Comparison of ENCODE assay signal across 12 cellular contexts in genomic region chr6:169962604-169963469, GRCh38.
A peak's percentile ranks its signal among the peaks of the same experiment; 100 is the strongest.
DNase-seq lines count a peak whose midpoint lies in the region; ATAC-seq, FAIRE-seq and TF ChIP-seq lines count a peak whose summit lies in the region.
"Had no signal": no experiment of that assay in that cellular context is flagged by ENCODE, and none has a peak within 500 bp of the region (broad histone marks: within the 10 kb centered on the region; RNA-seq: fewer than 3 reads in every experiment).

No MANE protein-coding gene starts in this region.

- H3K4me3 ChIP-seq in CD4-positive, alpha-beta memory T cell (ENCODE audit: low read length in 2 of 2), result no peak overlapping the region
- H3K4me3 ChIP-seq in HUES64 (ENCODE audit: low read length), result peak overlapping the region; percentile 52; the same call in 1 of the 2 replicates
- H3K4me3 ChIP-seq in endothelial cell of umbilical vein (replicated peaks in 1 of 3; ENCODE audit: insufficient read depth in 1 of 3, low read depth in 1 of 3, low read length in 3 of 3), result peak overlapping the region in 1 of 3 experiments; percentile 46
- H3K4me3 ChIP-seq in psoas muscle, result peak overlapping the region; percentile 64
- H3K4me3 ChIP-seq: GM23248, SK-N-MC had no signal

- TF ChIP-seq POLR2A in endothelial cell of umbilical vein (IDR thresholded peaks at IDR 0.05; ENCODE audit: low read depth, low read length), result no peak

- H3K9me3 Mint-ChIP-seq in CD4-positive, alpha-beta memory T cell, result no peaks in the 10 kb centered on the region

- H3K27ac Mint-ChIP-seq in CD4-positive, alpha-beta memory T cell, result peak overlapping the region in 2 of 7 donors; percentile 32 to 53

- TF ChIP-seq CTCF in endothelial cell of umbilical vein (IDR thresholded peaks at IDR 0.05; ENCODE audit: extremely low read depth in 1 of 2, insufficient read depth in 1 of 2, low read depth in 1 of 2, low read length in 2 of 2) (no peak), psoas muscle (IDR thresholded peaks at IDR 0.05) (no peak)

- no peaks in the 10 kb centered on the region for H3K36me3 ChIP-seq in CD4-positive, alpha-beta memory T cell (ENCODE audit: insufficient read depth, low read length)
- H3K36me3 ChIP-seq in HUES64 (ENCODE audit: insufficient read depth, low read length) (no peaks in the 10 kb centered on the region), endothelial cell of umbilical vein (ENCODE audit: control insufficient read depth in 2 of 2, extremely low read depth in 1 of 2, insufficient read depth in 2 of 2, low read length in 2 of 2) (no peaks in the 10 kb centered on the region), psoas muscle (ENCODE audit: insufficient read depth in 1 of 2, low read depth in 1 of 2) (no peaks in the 10 kb centered on the region)

- no peaks in the 10 kb centered on the region for H3K36me3 Mint-ChIP-seq in CD4-positive, alpha-beta memory T cell

- peaks cover 7% of the 10 kb centered on the region for H3K27me3 ChIP-seq in CD4-positive, alpha-beta memory T cell (ENCODE audit: insufficient read depth, low read length)
- peaks cover 22% of the 10 kb centered on the region for H3K27me3 ChIP-seq in HUES64 (ENCODE audit: insufficient read depth, low read length)
- H3K27me3 ChIP-seq in endothelial cell of umbilical vein (ENCODE audit: control insufficient read depth in 2 of 2, insufficient read depth in 2 of 2, low read length in 2 of 2), result peaks cover 0 to 3% of the 10 kb centered on the region in 2 experiments
- H3K27me3 ChIP-seq in psoas muscle (ENCODE audit: insufficient read depth in 3 of 3, low read length in 2 of 3), result peaks cover 0 to 33% (median 0%) of the 10 kb centered on the region in 3 donors

- peak overlapping the region; percentile 3 for H3K4me2 ChIP-seq in endothelial cell of umbilical vein (ENCODE audit: insufficient read depth, low read length)

- H2AFZ ChIP-seq in endothelial cell of umbilical vein (ENCODE audit: low read depth, low read length), result peak overlapping the region; percentile 69
- H2AFZ ChIP-seq: GM23248 had no signal

- FAIRE-seq in endothelial cell of umbilical vein (lab: Jason Lieb, UNC), result no peak
- FAIRE-seq: astrocyte had no signal

- H3K9ac ChIP-seq in HUES64 (ENCODE audit: low read depth, low read length), result peak overlapping the region; percentile 47; the same call in 1 of the 2 replicates
- H3K9ac ChIP-seq in endothelial cell of umbilical vein (replicated peaks; ENCODE audit: extremely low read depth, insufficient read depth, low read length), result no peak overlapping the region
- H3K9ac ChIP-seq: GM23248 had no signal

- no TSS peak for BruUV-seq in endothelial cell of umbilical vein (replicated peaks; lab: Mats Ljungman, UMichigan)

- intact Hi-C loops in CD4-positive, alpha-beta memory T cell (cut with micrococcal nuclease), result no loop called here
- intact Hi-C loops in endothelial cell of umbilical vein (cut with micrococcal nuclease), result loop anchor here (5.0 kb wide), 1 partner anchor 329 kb away; the partner anchor contains the start of gene DLL1
- intact Hi-C loops in psoas muscle (cut with DNase I), result loop anchor here (5.0 to 10.0 kb wide), 2 partner anchors 329 to 562 kb away; partner anchors contain the start of gene DLL1 (in 2 of the 2)

- no peaks in the 10 kb centered on the region for H3K79me2 ChIP-seq in endothelial cell of umbilical vein (ENCODE audit: control insufficient read depth, insufficient read depth, low read length)

- H3K4me1 ChIP-seq in CD4-positive, alpha-beta memory T cell (ENCODE audit: insufficient read depth, low read length), result peaks cover 6% of the 10 kb centered on the region
- H3K4me1 ChIP-seq in HUES64 (ENCODE audit: insufficient read depth, low read length) (no peaks in the 10 kb centered on the region), endothelial cell of umbilical vein (ENCODE audit: control insufficient read depth, extremely low read depth, insufficient read depth, low read length) (peaks cover 4% of the 10 kb centered on the region), psoas muscle (no peaks in the 10 kb centered on the region)
- H3K4me1 ChIP-seq: Caco-2 had no signal

- no peaks in the 10 kb centered on the region for H3K9me1 ChIP-seq in endothelial cell of umbilical vein (replicated peaks; ENCODE audit: control insufficient read depth, extremely low read depth, insufficient read depth, low read length)

- DNase-seq in CD4-positive, alpha-beta memory T cell, result no peak
- DNase-seq in endothelial cell of umbilical vein (ENCODE audit: low read depth, low spot score), result no peak
- no peak for DNase-seq in psoas muscle
- no peak for DNase-seq in AG20443 (ENCODE audit: low spot score)
- DNase-seq: Caco-2, GM23248, NCI-H1417 treated with DMSO at 0.1 percent for 48 hours had no signal

- peak overlapping the region in 5 of 8 donors; percentile 17 to 65 (median 27) for H3K4me3 Mint-ChIP-seq in CD4-positive, alpha-beta memory T cell

- H3K27ac ChIP-seq in CD4-positive, alpha-beta memory T cell (ENCODE audit: low read depth, low read length), result no peak overlapping the region
- no peak overlapping the region for H3K27ac ChIP-seq in HUES64 (ENCODE audit: low read depth, low read length)
- no peak overlapping the region for H3K27ac ChIP-seq in endothelial cell of umbilical vein (ENCODE audit: insufficient read depth, low read depth, low read length)
- H3K27ac ChIP-seq in psoas muscle, result no peak overlapping the region
- H3K27ac ChIP-seq: GM23248, SK-N-MC had no signal

- peaks cover 8 to 21% (median 13%) of the 10 kb centered on the region in 4 donors for H3K4me1 Mint-ChIP-seq in CD4-positive, alpha-beta memory T cell

- dilution Hi-C loops in endothelial cell of umbilical vein (cut with MboI; ENCODE audit: extremely low pct_ligation_motif_present, low sequenced_read_pairs), result no loop called here

- peaks cover 12 to 17% of the 10 kb centered on the region in 2 donors for H3K27me3 Mint-ChIP-seq in CD4-positive, alpha-beta memory T cell

- ATAC-seq in psoas muscle (no peak), HG02678 (IDR thresholded peaks at IDR 0.05; ENCODE audit: unreplicated experiment) (no peak), GM19328 (IDR thresholded peaks at IDR 0.05; ENCODE audit: unreplicated experiment) (no peak)

- WGBS in HUES64, result 92% methylated on average over 44 of the region's 44 CpGs
- WGBS in psoas muscle, 3 donors, result 91 to 92% (median 92%) methylated on average over 43 to 44 of the region's 44 CpGs

- no peaks in the 10 kb centered on the region for H3K9me3 ChIP-seq in CD4-positive, alpha-beta memory T cell (ENCODE audit: control insufficient read depth in 1 of 2, low read length in 2 of 2)
- H3K9me3 ChIP-seq in HUES64 (ENCODE audit: insufficient read depth, low read depth, low read length), result no peaks in the 10 kb centered on the region
- H3K9me3 ChIP-seq in endothelial cell of umbilical vein (replicated peaks; ENCODE audit: control insufficient read depth, insufficient read depth, low read length), result no peaks in the 10 kb centered on the region
- no peaks in the 10 kb centered on the region for H3K9me3 ChIP-seq in psoas muscle
- H3K9me3 ChIP-seq: Caco-2 had no signal

- H4K20me1 ChIP-seq in endothelial cell of umbilical vein (replicated peaks; ENCODE audit: control insufficient read depth, extremely low read depth, insufficient read depth, low read length), result no peaks in the 10 kb centered on the region

- CTCF ChIA-PET in CD4-positive, alpha-beta memory T cell (lab: Charles Lee; ENCODE audit: partially characterized antibody), result interaction anchor here (1.7 kb wide), 1 partner anchor 12 kb away, joined by 4 read pairs; no protein-coding TSS in a partner anchor
- CTCF ChIA-PET in endothelial cell of umbilical vein (lab: Charles Lee), result interaction anchor here (0.8 to 9.4 kb wide), 7 partner anchors 17 to 554 kb away, joined by 3 to 70 read pairs (median 5); no protein-coding TSS in a partner anchor

- POLR2A ChIA-PET in CD4-positive, alpha-beta memory T cell (lab: Charles Lee; ENCODE audit: partially characterized antibody), result no interaction called here
- POLR2A ChIA-PET in endothelial cell of umbilical vein (lab: Charles Lee), result no interaction called here

TF ChIP-seq in endothelial cell of umbilical vein, 7 proteins besides CTCF, POLR2A, EP300 and RAD21:
- TF ChIP-seq JUN (IDR thresholded peaks at IDR 0.05; ENCODE audit: borderline replicate concordance, insufficient read depth, insufficient read length, low read depth) (no peak), EZH2 (IDR thresholded peaks at IDR 0.05; ENCODE audit: borderline replicate concordance, low read depth, low read length, severe bottlenecking) (peak; percentile 11), GATA2 (IDR thresholded peaks at IDR 0.05; ENCODE audit: insufficient read depth, insufficient read length, low read depth, low read length) (no peak)

Comparison
In these comparisons a context has a peak if more than half of its experiments do, and no peak if none do; other contexts are left out.
1. H3K4me3 ChIP-seq: peak in HUES64 (single experiment) and psoas muscle (single experiment); none in CD4-positive, alpha-beta memory T cell (0 of 2).